In genomic region chr14:63611078-63611477, GRCh38 we compare ENCODE assay signal across 17 cellular contexts.
"Had no signal": no experiment of that assay in that cellular context is flagged by ENCODE, and none has a peak within 500 bp of the region (broad histone marks: within the 10 kb centered on the region; RNA-seq: fewer than 3 reads in every experiment).

No MANE protein-coding gene starts in this region.

- H3K9me3 ChIP-seq: heart left ventricle, mucosa of descending colon, ovary, right atrium auricular region, stomach had no signal

- H3K27me3 ChIP-seq: dorsolateral prefrontal cortex, heart left ventricle, ovary, right atrium auricular region, stomach had no signal

- H3K4me3 ChIP-seq: coronary artery, dorsolateral prefrontal cortex, heart left ventricle, mucosa of descending colon, ovary, right atrium auricular region, stomach had no signal

- H3K36me3 ChIP-seq: ovary, right atrium auricular region had no signal

- DNase-seq: dorsolateral prefrontal cortex; effector CD8-positive, alpha-beta T cell; heart left ventricle; hippocampal formation; left colon; mucosa of descending colon; naive thymus-derived CD8-positive, alpha-beta T cell; nucleus accumbens; ovary; small intestine; stimulated activated CD4-positive, alpha-beta T cell treated with anti-CD3 and anti-CD28 coated beads, Interleukin-12 subunit alpha, Interleukin-12 subunit beta, amount 100 ng/mL, for 4 hours; stimulated activated naive CD4-positive, alpha-beta T cell; stomach; substantia nigra had no signal

- H3K27ac ChIP-seq: coronary artery, dorsolateral prefrontal cortex, heart left ventricle, ovary, right atrium auricular region, stomach had no signal

- FAIRE-seq: frontal cortex, small intestine had no signal
